In the genomic region with DNA sequence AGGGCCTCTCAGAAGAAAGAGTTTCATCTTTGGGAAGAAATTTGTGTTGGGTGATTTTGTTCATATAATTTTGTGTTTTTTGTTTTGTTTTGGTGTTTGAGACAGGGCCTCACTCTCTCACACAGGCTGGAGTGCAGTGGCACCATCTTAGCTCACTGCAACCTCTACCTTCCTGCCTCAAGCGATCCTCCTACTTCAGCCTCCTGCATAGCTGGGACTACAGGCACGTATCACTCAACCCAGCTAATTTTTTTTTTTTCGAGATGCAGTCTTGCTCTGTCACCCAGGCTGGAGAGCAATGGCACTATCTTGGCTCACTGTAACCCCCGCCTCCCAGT, we compare ENCODE assay signal across 1 cellular context.
TF ChIP-seq lines count a peak whose summit lies in the region.

No MANE protein-coding gene starts in this region.

TF ChIP-seq in GM12878, 131 proteins besides CTCF, POLR2A, EP300 and RAD21 (continued from another document):
- TF ChIP-seq SKIL (IDR thresholded peaks at IDR 0.05; ENCODE audit: low read depth, poor library complexity, severe bottlenecking) (no peak), HDGF (IDR thresholded peaks at IDR 0.05) (no peak), RAD51 (IDR thresholded peaks at IDR 0.05) (no peak)
- TF ChIP-seq, protein P1, sequence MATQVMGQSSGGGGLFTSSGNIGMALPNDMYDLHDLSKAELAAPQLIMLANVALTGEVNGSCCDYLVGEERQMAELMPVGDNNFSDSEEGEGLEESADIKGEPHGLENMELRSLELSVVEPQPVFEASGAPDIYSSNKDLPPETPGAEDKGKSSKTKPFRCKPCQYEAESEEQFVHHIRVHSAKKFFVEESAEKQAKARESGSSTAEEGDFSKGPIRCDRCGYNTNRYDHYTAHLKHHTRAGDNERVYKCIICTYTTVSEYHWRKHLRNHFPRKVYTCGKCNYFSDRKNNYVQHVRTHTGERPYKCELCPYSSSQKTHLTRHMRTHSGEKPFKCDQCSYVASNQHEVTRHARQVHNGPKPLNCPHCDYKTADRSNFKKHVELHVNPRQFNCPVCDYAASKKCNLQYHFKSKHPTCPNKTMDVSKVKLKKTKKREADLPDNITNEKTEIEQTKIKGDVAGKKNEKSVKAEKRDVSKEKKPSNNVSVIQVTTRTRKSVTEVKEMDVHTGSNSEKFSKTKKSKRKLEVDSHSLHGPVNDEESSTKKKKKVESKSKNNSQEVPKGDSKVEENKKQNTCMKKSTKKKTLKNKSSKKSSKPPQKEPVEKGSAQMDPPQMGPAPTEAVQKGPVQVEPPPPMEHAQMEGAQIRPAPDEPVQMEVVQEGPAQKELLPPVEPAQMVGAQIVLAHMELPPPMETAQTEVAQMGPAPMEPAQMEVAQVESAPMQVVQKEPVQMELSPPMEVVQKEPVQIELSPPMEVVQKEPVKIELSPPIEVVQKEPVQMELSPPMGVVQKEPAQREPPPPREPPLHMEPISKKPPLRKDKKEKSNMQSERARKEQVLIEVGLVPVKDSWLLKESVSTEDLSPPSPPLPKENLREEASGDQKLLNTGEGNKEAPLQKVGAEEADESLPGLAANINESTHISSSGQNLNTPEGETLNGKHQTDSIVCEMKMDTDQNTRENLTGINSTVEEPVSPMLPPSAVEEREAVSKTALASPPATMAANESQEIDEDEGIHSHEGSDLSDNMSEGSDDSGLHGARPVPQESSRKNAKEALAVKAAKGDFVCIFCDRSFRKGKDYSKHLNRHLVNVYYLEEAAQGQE (IDR thresholded peaks at IDR 0.05; ENCODE audit: low read depth, low read length): no peak
